Comparison of ENCODE assay signal across 25 cellular contexts in genomic region chr2:144326845-144327244, GRCh38.
DNase-seq lines count a peak whose midpoint lies in the region; ATAC-seq and FAIRE-seq lines count a peak whose summit lies in the region.
"Had no signal": no experiment of that assay in that cellular context is flagged by ENCODE, and none has a peak within 500 bp of the region (broad histone marks: within the 10 kb centered on the region; RNA-seq: fewer than 3 reads in every experiment).

No MANE protein-coding gene starts in this region.

- peaks cover 86% of the 10 kb centered on the region for H3K4me1 ChIP-seq in Karpas-422 (ENCODE audit: low read length)
- H3K4me1 ChIP-seq in small intestine (ENCODE audit: control insufficient read depth in 2 of 2, insufficient read depth in 1 of 2, low read depth in 1 of 2, low read length in 1 of 2) = peaks cover 0 to 3% of the 10 kb centered on the region in 2 donors

- H3K27ac Mint-ChIP-seq in activated CD4-positive, alpha-beta memory T cell treated with anti-CD3 and anti-CD28 coated beads for 36 hours = peak overlapping the region; percentile 46
- H3K27ac Mint-ChIP-seq in activated CD4-positive, alpha-beta memory T cell treated with anti-CD3 and anti-CD28 coated beads, Interleukin-2, amount 10 ng/mL, durations not matched to agents 7 days and 5 days = no peak overlapping the region
- peak overlapping the region; percentile 9 for H3K27ac Mint-ChIP-seq in activated naive CD8-positive, alpha-beta T cell treated with anti-CD3 and anti-CD28 coated beads, Interleukin-2, amount 10 ng/mL, durations not matched to agents 7 days and 5 days
- peak overlapping the region in 7 of 10 donors; percentile 1 to 87 (median 22) for H3K27ac Mint-ChIP-seq in naive thymus-derived CD8-positive, alpha-beta T cell
- H3K27ac Mint-ChIP-seq: GM23338 had no signal

- H3K9me2 ChIP-seq in Karpas-422 (replicated peaks; ENCODE audit: insufficient read depth, low read length) = no peaks in the 10 kb centered on the region

- no peak overlapping the region for H3K4me3 Mint-ChIP-seq in activated CD4-positive, alpha-beta memory T cell treated with anti-CD3 and anti-CD28 coated beads for 36 hours
- H3K4me3 Mint-ChIP-seq in activated CD4-positive, alpha-beta memory T cell treated with anti-CD3 and anti-CD28 coated beads, Interleukin-2, amount 10 ng/mL, durations not matched to agents 7 days and 5 days = no peak overlapping the region
- H3K4me3 Mint-ChIP-seq in activated naive CD8-positive, alpha-beta T cell treated with anti-CD3 and anti-CD28 coated beads, Interleukin-2, amount 10 ng/mL, durations not matched to agents 7 days and 5 days = no peak overlapping the region
- peak overlapping the region in 1 of 10 donors; percentile 66 for H3K4me3 Mint-ChIP-seq in naive thymus-derived CD8-positive, alpha-beta T cell
- H3K4me3 Mint-ChIP-seq: GM23338 had no signal

- H3K9ac ChIP-seq in Karpas-422 (ENCODE audit: low read length) = no peak overlapping the region

- no peak overlapping the region for H2AFZ ChIP-seq in Karpas-422 (ENCODE audit: low read length)
- H2AFZ ChIP-seq: GM23338 had no signal

- no peaks in the 10 kb centered on the region for H3K9me3 ChIP-seq in Karpas-422 (ENCODE audit: low read length)
- H3K9me3 ChIP-seq in small intestine (ENCODE audit: control insufficient read depth, low read depth) = no peaks in the 10 kb centered on the region
- H3K9me3 ChIP-seq: sigmoid colon, upper lobe of left lung had no signal

- H3K79me2 ChIP-seq in Karpas-422 (ENCODE audit: low read length) = peaks cover 100% of the 10 kb centered on the region

- H3K27me3 ChIP-seq in Karpas-422 (ENCODE audit: low read length) (no peaks in the 10 kb centered on the region), small intestine (ENCODE audit: control insufficient read depth in 2 of 2, insufficient read depth in 2 of 2, low read length in 2 of 2) (no peaks in the 10 kb centered on the region)
- H3K27me3 ChIP-seq: sigmoid colon, upper lobe of left lung had no signal

- H3K36me3 Mint-ChIP-seq in activated CD4-positive, alpha-beta memory T cell treated with anti-CD3 and anti-CD28 coated beads for 36 hours = peaks cover 7% of the 10 kb centered on the region
- H3K36me3 Mint-ChIP-seq in activated CD4-positive, alpha-beta memory T cell treated with anti-CD3 and anti-CD28 coated beads, Interleukin-2, amount 10 ng/mL, durations not matched to agents 7 days and 5 days (ENCODE audit: low read depth) = peaks cover 52% of the 10 kb centered on the region
- peaks cover 27% of the 10 kb centered on the region for H3K36me3 Mint-ChIP-seq in activated naive CD8-positive, alpha-beta T cell treated with anti-CD3 and anti-CD28 coated beads, Interleukin-2, amount 10 ng/mL, durations not matched to agents 7 days and 5 days
- H3K36me3 Mint-ChIP-seq in naive thymus-derived CD8-positive, alpha-beta T cell = no peaks in the 10 kb centered on the region
- H3K36me3 Mint-ChIP-seq: IgD-negative memory B cell, naive B cell had no signal

- H3K4me3 ChIP-seq in Karpas-422 (ENCODE audit: low read length) (no peak overlapping the region), small intestine (ENCODE audit: low read depth in 1 of 2, low read length in 2 of 2) (no peak overlapping the region)
- H3K4me3 ChIP-seq: GM23338, sigmoid colon, upper lobe of left lung had no signal

- no peaks in the 10 kb centered on the region for H3K36me3 ChIP-seq in Karpas-422 (ENCODE audit: insufficient read depth, low read length)
- H3K36me3 ChIP-seq in small intestine (ENCODE audit: control insufficient read depth in 2 of 2, insufficient read depth in 2 of 2, low read length in 2 of 2) = no peaks in the 10 kb centered on the region
- H3K36me3 ChIP-seq: sigmoid colon, upper lobe of left lung had no signal

- 81 to 83% (median 81%) methylated on average over 3 of the region's 3 CpGs for WGBS in small intestine, 3 donors

- peaks cover 68% of the 10 kb centered on the region for H3K4me1 Mint-ChIP-seq in activated CD4-positive, alpha-beta memory T cell treated with anti-CD3 and anti-CD28 coated beads for 36 hours (ENCODE audit: low read depth)
- peaks cover 76% of the 10 kb centered on the region for H3K4me1 Mint-ChIP-seq in activated CD4-positive, alpha-beta memory T cell treated with anti-CD3 and anti-CD28 coated beads, Interleukin-2, amount 10 ng/mL, durations not matched to agents 7 days and 5 days
- H3K4me1 Mint-ChIP-seq in activated naive CD8-positive, alpha-beta T cell treated with anti-CD3 and anti-CD28 coated beads, Interleukin-2, amount 10 ng/mL, durations not matched to agents 7 days and 5 days = peaks cover 52% of the 10 kb centered on the region
- H3K4me1 Mint-ChIP-seq in naive thymus-derived CD8-positive, alpha-beta T cell = peaks cover 23 to 76% (median 58%) of the 10 kb centered on the region in 4 donors

- POLR2A ChIA-PET in activated CD4-positive, alpha-beta memory T cell treated with anti-CD3 and anti-CD28 coated beads for 36 hours (lab: Charles Lee) = no interaction called here
- POLR2A ChIA-PET in activated CD4-positive, alpha-beta memory T cell treated with anti-CD3 and anti-CD28 coated beads, Interleukin-2, amount 10 ng/mL, durations not matched to agents 7 days and 5 days (lab: Charles Lee) = no interaction called here
- POLR2A ChIA-PET in activated naive CD8-positive, alpha-beta T cell treated with anti-CD3 and anti-CD28 coated beads, Interleukin-2, amount 10 ng/mL, durations not matched to agents 7 days and 5 days (lab: Charles Lee) = no interaction called here
- POLR2A ChIA-PET in naive thymus-derived CD8-positive, alpha-beta T cell (lab: Charles Lee) = no interaction called here

- DNase-seq in activated CD4-positive, alpha-beta memory T cell treated with anti-CD3 and anti-CD28 coated beads for 36 hours = no peak
- no peak for DNase-seq in activated CD4-positive, alpha-beta memory T cell treated with anti-CD3 and anti-CD28 coated beads, Interleukin-2, amount 10 ng/mL, durations not matched to agents 7 days and 5 days
- DNase-seq in Karpas-422 = no peak
- DNase-seq in activated naive CD8-positive, alpha-beta T cell treated with anti-CD3 and anti-CD28 coated beads, Interleukin-2, amount 10 ng/mL, durations not matched to agents 7 days and 5 days = no peak
- no peak for DNase-seq in naive thymus-derived CD8-positive, alpha-beta T cell
- DNase-seq in small intestine = no peak
- DNase-seq in kidney tubule cell (ENCODE audit: low spot score) = no peak
- DNase-seq: activated effector memory CD4-positive, alpha-beta T cell treated with Interleukin-2 at 50 U/mL for 16 hours; DMS79 treated with DMSO at 0.1 percent for 48 hours; GF-D8; midbrain; naive B cell; NCI-H1105; NCI-H187; NCI-H510A; sigmoid colon; stimulated activated CD4-positive, alpha-beta T cell treated with anti-CD3 and anti-CD28 coated beads, Interleukin-15, amount 100 ng/mL, for 24 hours; stimulated activated CD4-positive, alpha-beta T cell treated with anti-CD3 and anti-CD28 coated beads, Interleukin-4, amount 100 ng/mL, for 4 hours; T-helper 9 cell; upper lobe of left lung had no signal

- no peak overlapping the region for H3K4me2 ChIP-seq in Karpas-422 (ENCODE audit: low read depth, low read length, poor library complexity, severe bottlenecking)
- H3K4me2 ChIP-seq: GM23338 had no signal

- no peak for ATAC-seq in activated naive CD8-positive, alpha-beta T cell treated with anti-CD3 and anti-CD28 coated beads, Interleukin-2, amount 10 ng/mL, durations not matched to agents 7 days and 5 days (ENCODE audit: low read depth)
- no peak for ATAC-seq in naive thymus-derived CD8-positive, alpha-beta T cell
- no peak for ATAC-seq in GM18867 (IDR thresholded peaks at IDR 0.05; ENCODE audit: unreplicated experiment)
- ATAC-seq: GM23338 had no signal

- CTCF ChIA-PET in activated CD4-positive, alpha-beta memory T cell treated with anti-CD3 and anti-CD28 coated beads for 36 hours (lab: Charles Lee) = no interaction called here
- CTCF ChIA-PET in activated CD4-positive, alpha-beta memory T cell treated with anti-CD3 and anti-CD28 coated beads, Interleukin-2, amount 10 ng/mL, durations not matched to agents 7 days and 5 days (lab: Charles Lee) = no interaction called here

- H4K20me1 ChIP-seq in Karpas-422 (ENCODE audit: insufficient read depth, low read depth, low read length) = no peaks in the 10 kb centered on the region

- no peaks in the 10 kb centered on the region for H3K9me3 Mint-ChIP-seq in activated CD4-positive, alpha-beta memory T cell treated with anti-CD3 and anti-CD28 coated beads for 36 hours
- peaks cover 2% of the 10 kb centered on the region for H3K9me3 Mint-ChIP-seq in activated CD4-positive, alpha-beta memory T cell treated with anti-CD3 and anti-CD28 coated beads, Interleukin-2, amount 10 ng/mL, durations not matched to agents 7 days and 5 days
- peaks cover 2% of the 10 kb centered on the region for H3K9me3 Mint-ChIP-seq in activated naive CD8-positive, alpha-beta T cell treated with anti-CD3 and anti-CD28 coated beads, Interleukin-2, amount 10 ng/mL, durations not matched to agents 7 days and 5 days
- H3K9me3 Mint-ChIP-seq in naive thymus-derived CD8-positive, alpha-beta T cell = no peaks in the 10 kb centered on the region
- H3K9me3 Mint-ChIP-seq: GM23338, IgD-negative memory B cell, naive B cell had no signal

- no peaks in the 10 kb centered on the region for H3K27me3 Mint-ChIP-seq in activated CD4-positive, alpha-beta memory T cell treated with anti-CD3 and anti-CD28 coated beads for 36 hours
- no peaks in the 10 kb centered on the region for H3K27me3 Mint-ChIP-seq in activated CD4-positive, alpha-beta memory T cell treated with anti-CD3 and anti-CD28 coated beads, Interleukin-2, amount 10 ng/mL, durations not matched to agents 7 days and 5 days
- no peaks in the 10 kb centered on the region for H3K27me3 Mint-ChIP-seq in activated naive CD8-positive, alpha-beta T cell treated with anti-CD3 and anti-CD28 coated beads, Interleukin-2, amount 10 ng/mL, durations not matched to agents 7 days and 5 days
- H3K27me3 Mint-ChIP-seq in naive thymus-derived CD8-positive, alpha-beta T cell = peaks cover 0 to 1% (median 0%) of the 10 kb centered on the region in 5 donors
- H3K27me3 Mint-ChIP-seq: IgD-negative memory B cell, naive B cell had no signal

- peak overlapping the region; percentile 29; the same call in 1 of the 2 replicates for H3K27ac ChIP-seq in Karpas-422 (ENCODE audit: low read length)
- H3K27ac ChIP-seq in small intestine (ENCODE audit: low read depth in 1 of 2, low read length in 1 of 2) = no peak overlapping the region
- H3K27ac ChIP-seq: C4-2B, sigmoid colon, upper lobe of left lung had no signal

- intact Hi-C loops in activated CD4-positive, alpha-beta memory T cell treated with anti-CD3 and anti-CD28 coated beads for 36 hours (cut with micrococcal nuclease) = loop anchor here (10.0 kb wide), 2 partner anchors 92 to 382 kb away; no protein-coding TSS in a partner anchor

- no peak for FAIRE-seq in small intestine (lab: Jason Lieb, UNC)
- FAIRE-seq: keratinocyte had no signal
